Comparison of ENCODE assay signal across 1 cellular context in the genomic region with DNA sequence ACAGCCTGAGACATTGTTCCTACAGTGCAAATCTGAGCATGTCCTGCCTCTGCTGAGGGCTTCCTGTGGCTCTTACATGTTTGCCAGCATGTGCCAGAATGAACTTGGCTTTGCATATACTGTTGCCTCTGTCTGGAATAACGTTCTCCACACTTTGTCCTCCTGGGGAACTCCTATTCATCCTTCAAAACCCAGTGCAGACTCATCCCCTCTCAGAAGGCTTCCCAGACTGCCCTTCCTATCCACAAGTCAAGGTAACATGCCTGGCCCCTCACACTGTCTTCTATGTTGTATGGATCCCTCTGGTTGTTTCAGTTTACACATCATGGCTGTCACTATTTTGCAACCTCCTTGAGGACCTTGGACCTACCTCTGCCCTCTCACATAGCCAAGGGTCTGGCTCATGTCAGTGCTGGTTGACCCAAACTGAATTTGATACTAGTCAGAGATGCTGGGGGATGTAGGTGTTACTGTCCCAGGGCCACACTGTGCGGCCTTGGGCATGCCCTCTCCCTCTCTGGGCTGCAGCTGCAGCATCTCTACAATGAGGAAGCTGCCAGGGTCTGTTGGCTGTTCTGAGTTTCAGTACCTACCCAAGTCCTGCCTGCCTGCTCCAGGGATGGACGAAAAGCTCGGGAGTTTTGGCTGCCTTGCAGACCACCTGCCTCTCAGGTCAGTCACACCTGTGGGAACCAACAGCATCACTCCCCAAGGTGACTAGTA.
TF ChIP-seq lines count a peak whose summit lies in the region.

No MANE protein-coding gene starts in this region.

TF ChIP-seq in IMR-90, 13 proteins besides CTCF, POLR2A, EP300 and RAD21:
- no peak for TF ChIP-seq RCOR1 (IDR thresholded peaks at IDR 0.05; ENCODE audit: insufficient replicate concordance, low read length)
- TF ChIP-seq CEBPB (IDR thresholded peaks at IDR 0.05; ENCODE audit: low read depth, low read length) = no peak
- TF ChIP-seq SMC3 (IDR thresholded peaks at IDR 0.05; ENCODE audit: low read depth, low read length) = no peak
- no peak for TF ChIP-seq ELK1 (IDR thresholded peaks at IDR 0.05; ENCODE audit: borderline replicate concordance, low read depth, low read length)
- no peak for TF ChIP-seq BHLHE40 (IDR thresholded peaks at IDR 0.05; ENCODE audit: low read depth, low read length)
- TF ChIP-seq MXI1 (IDR thresholded peaks at IDR 0.05; ENCODE audit: borderline replicate concordance, low read depth, low read length) = no peak
- TF ChIP-seq FOS (IDR thresholded peaks at IDR 0.05; ENCODE audit: low read depth, low read length) = no peak
- no peak for TF ChIP-seq NFE2L2 (IDR thresholded peaks at IDR 0.05; ENCODE audit: low read depth, low read length)
- TF ChIP-seq MAFK (IDR thresholded peaks at IDR 0.05; ENCODE audit: low read depth, low read length) = no peak
- no peak for TF ChIP-seq USF2 (IDR thresholded peaks at IDR 0.05; ENCODE audit: low read depth, low read length)
TF ChIP-seq in IMR-90: peak in this region for 0.
